8 cellular contexts compared by ENCODE assay signal in genomic region chr15:34341922-34342736, GRCh38. TPM values are rescaled to one million over a fixed set of nuclear protein-coding genes. Genes with fewer than 3 reads are reported as not detected.
A peak's percentile ranks its signal among the peaks of the same experiment; 100 is the strongest.
DNase-seq lines count a peak whose midpoint lies in the region; ATAC-seq and TF ChIP-seq lines count a peak whose summit lies in the region.

No MANE protein-coding gene starts in this region.

- peak overlapping the region; percentile 88 to 90 for H3K27ac ChIP-seq in right atrium auricular region
- H3K27ac ChIP-seq in vagina, result peak overlapping the region; percentile 65

- no peaks in the 10 kb centered on the region for H3K9me3 Mint-ChIP-seq in memory B cell

- peaks cover 0 to 22% of the 10 kb centered on the region in 2 donors for H3K4me1 ChIP-seq in right atrium auricular region
- H3K4me1 ChIP-seq in vagina, result peaks cover 32% of the 10 kb centered on the region

- H3K27me3 Mint-ChIP-seq in memory B cell, result no peaks in the 10 kb centered on the region

- DNase-seq in right atrium auricular region (ENCODE audit: low spot score), result no peak
- no peak for DNase-seq in left ventricle myocardium superior
- no peak for DNase-seq in astrocyte of the spinal cord (ENCODE audit: low read depth, low spot score)
- no peak for DNase-seq in memory B cell (ENCODE audit: low spot score in 2 of 2)
- DNase-seq in vagina (ENCODE audit: extremely low spot score in 2 of 2), result no peak
- DNase-seq in T1000 (lab: John Stamatoyannopoulos, UW), result no peak
- no peak for DNase-seq in DMS153 treated with DMSO at 0.1 percent for 48 hours (lab: John Stamatoyannopoulos, UW; ENCODE audit: unreplicated experiment)

- H3K4me3 ChIP-seq in right atrium auricular region (peak overlapping the region; percentile 78 to 86), astrocyte of the spinal cord (ENCODE audit: low read depth, low read length) (peak overlapping the region; percentile 90), vagina (peak overlapping the region; percentile 58 to 71)

- intact Hi-C loops in left ventricle myocardium superior (cut with micrococcal nuclease) (loop anchor here (10.0 kb wide), 1 partner anchor 97 kb away; no protein-coding TSS in a partner anchor), vagina (cut with DNase I) (loop anchor here (2.0 kb wide), 1 partner anchor 25 kb away; the partner anchor contains the start of gene LPCAT4)

- H3K36me3 ChIP-seq in right atrium auricular region (peaks cover 12% of the 10 kb centered on the region), vagina (peaks cover 0 to 7% of the 10 kb centered on the region in 2 donors)

- no peak overlapping the region for H3K27ac Mint-ChIP-seq in memory B cell

- H3K9me3 ChIP-seq in right atrium auricular region (no peaks in the 10 kb centered on the region), vagina (no peaks in the 10 kb centered on the region)

- H3K27me3 ChIP-seq in right atrium auricular region (no peaks in the 10 kb centered on the region), vagina (no peaks in the 10 kb centered on the region)

- TF ChIP-seq CTCF in right atrium auricular region (IDR thresholded peaks at IDR 0.05), result no peak
- TF ChIP-seq CTCF in astrocyte of the spinal cord (IDR thresholded peaks at IDR 0.05; ENCODE audit: low read depth, low read length), result no peak
- no peak for TF ChIP-seq CTCF in vagina (IDR thresholded peaks at IDR 0.05)

- ATAC-seq in left ventricle myocardium superior (no peak), memory B cell (ENCODE audit: low read depth) (no peak), HG03354 (IDR thresholded peaks at IDR 0.05; ENCODE audit: poor library complexity, severe bottlenecking, unreplicated experiment) (no peak)

- peaks cover 9% of the 10 kb centered on the region for H3K4me1 Mint-ChIP-seq in memory B cell

- H3K4me3 Mint-ChIP-seq in memory B cell, result peak overlapping the region; percentile 84

- in situ Hi-C loops in astrocyte of the spinal cord (cut with HindIII; ENCODE audit: low sequenced_read_pairs), result no loop called here

- no peak for TF ChIP-seq POLR2A in vagina (IDR thresholded peaks at IDR 0.05)

- peaks cover 9% of the 10 kb centered on the region for H3K36me3 Mint-ChIP-seq in memory B cell

RNA-seq across cellular contexts. Expression of gene NOP10, which starts 0.8 kb away (rescaled TPM):
- 100 to 1,000 TPM; 115 to 120 TPM for total RNA-seq in right atrium auricular region
- 146 TPM for total RNA-seq in left ventricle myocardium superior
- 150 TPM for total RNA-seq in vagina

RNA-seq across cellular contexts. Expression of gene NUTM1, which starts 1.0 kb away (rescaled TPM):
- total RNA-seq in right atrium auricular region (not detected), left ventricle myocardium superior (not detected), vagina (not detected)

RNA-seq across cellular contexts. Expression of gene SLC12A6, which starts 4.5 kb away (rescaled TPM):
- total RNA-seq in right atrium auricular region (10 to 100 TPM; 21.1 to 21.6 TPM), left ventricle myocardium superior (31.0 TPM), vagina (73.4 TPM)

RNA-seq across cellular contexts. Expression of gene LPCAT4, which starts 24.9 kb away (rescaled TPM):
- total RNA-seq in right atrium auricular region (10 to 100 TPM in 1 of 2 donors, 1 to 10 TPM in 1; 9.2 to 17.5 TPM), left ventricle myocardium superior (103 TPM), vagina (47.4 TPM)
